1 cellular context compared by ENCODE assay signal in the genomic region with DNA sequence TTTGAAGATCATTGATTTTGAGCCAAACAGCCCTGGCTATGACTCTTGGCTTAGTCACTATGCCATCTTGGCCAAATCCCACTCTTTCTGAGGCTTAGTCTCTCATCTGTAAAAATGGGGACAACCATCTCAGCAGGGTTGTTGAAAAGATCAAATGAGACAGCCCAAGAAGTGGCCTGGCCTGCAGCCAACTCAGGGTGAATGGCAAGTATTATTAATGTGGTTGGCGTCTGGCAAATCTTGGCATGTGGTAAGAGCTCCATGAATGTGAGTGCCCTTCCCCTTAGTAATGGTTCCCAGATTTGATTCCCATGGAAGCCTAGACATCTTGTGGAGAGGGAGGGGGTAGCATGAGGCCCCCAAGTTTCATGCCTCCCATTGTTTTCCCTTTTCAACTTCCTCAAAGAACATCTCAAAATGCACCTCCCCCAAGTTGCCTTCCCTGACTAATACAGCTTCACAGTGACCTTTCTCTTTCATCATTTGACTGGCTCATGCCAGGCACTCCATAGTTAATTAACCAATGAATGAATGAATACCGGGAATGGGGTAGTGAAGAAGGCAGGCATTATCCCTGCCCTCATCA.
TF ChIP-seq lines count a peak whose summit lies in the region.

No MANE protein-coding gene starts in this region.

TF ChIP-seq in A549, 52 proteins besides CTCF, POLR2A, EP300 and RAD21 (continued from another document):
- TF ChIP-seq, protein P1, sequence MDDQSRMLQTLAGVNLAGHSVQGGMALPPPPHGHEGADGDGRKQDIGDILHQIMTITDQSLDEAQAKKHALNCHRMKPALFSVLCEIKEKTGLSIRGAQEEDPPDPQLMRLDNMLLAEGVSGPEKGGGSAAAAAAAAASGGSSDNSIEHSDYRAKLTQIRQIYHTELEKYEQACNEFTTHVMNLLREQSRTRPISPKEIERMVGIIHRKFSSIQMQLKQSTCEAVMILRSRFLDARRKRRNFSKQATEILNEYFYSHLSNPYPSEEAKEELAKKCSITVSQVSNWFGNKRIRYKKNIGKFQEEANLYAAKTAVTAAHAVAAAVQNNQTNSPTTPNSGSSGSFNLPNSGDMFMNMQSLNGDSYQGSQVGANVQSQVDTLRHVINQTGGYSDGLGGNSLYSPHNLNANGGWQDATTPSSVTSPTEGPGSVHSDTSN (IDR thresholded peaks at IDR 0.05): peak; percentile 71
- TF ChIP-seq HOXB5 (CRISPR knock-in tag; IDR thresholded peaks at IDR 0.05) (peak; percentile 91), ESRRA (IDR thresholded peaks at IDR 0.05; ENCODE audit: borderline replicate concordance, low read length) (no peak), EHF (CRISPR knock-in tag; IDR thresholded peaks at IDR 0.05) (peak; percentile 40; the same call in 1 of the 2 replicates), RNF2 (IDR thresholded peaks at IDR 0.05; ENCODE audit: borderline replicate concordance, low read depth) (no peak), RARB (CRISPR knock-in tag; IDR thresholded peaks at IDR 0.05) (peak; percentile 65; the same call in 1 of the 2 replicates), ZFP36 (IDR thresholded peaks at IDR 0.05; ENCODE audit: borderline replicate concordance, partially characterized antibody) (no peak), MYC (IDR thresholded peaks at IDR 0.05; ENCODE audit: borderline replicate concordance, low read length) (peak; percentile 16; the same call in 1 of the 2 replicates), HDAC2 (IDR thresholded peaks at IDR 0.05) (no peak), HOXA7 (CRISPR knock-in tag; IDR thresholded peaks at IDR 0.05) (0 out of 2 replicates have a peak, but pooled peaks have one; percentile 71), FOSB (CRISPR knock-in tag; IDR thresholded peaks at IDR 0.05) (no peak), FOXS1 (CRISPR knock-in tag; IDR thresholded peaks at IDR 0.05) (no peak), FOSL2 (IDR thresholded peaks at IDR 0.05) (peak; percentile 92), FOSL2 (CRISPR knock-in tag; IDR thresholded peaks at IDR 0.05) (peak; percentile 85), GATA3 (IDR thresholded peaks at IDR 0.05; ENCODE audit: borderline replicate concordance) (peak; percentile 97), MAFK (IDR thresholded peaks at IDR 0.05; ENCODE audit: partially characterized antibody) (peak; percentile 2), JUN (IDR thresholded peaks at IDR 0.05) (peak; percentile 96 to 98), EHMT2 (IDR thresholded peaks at IDR 0.05; ENCODE audit: low read depth) (no peak), ZNF302 (CRISPR knock-in tag; IDR thresholded peaks at IDR 0.05) (no peak), SMC3 (IDR thresholded peaks at IDR 0.05) (peak; percentile 60), CHD2 (IDR thresholded peaks at IDR 0.05; ENCODE audit: low read length, partially characterized antibody) (peak; percentile 14)
- TF ChIP-seq, protein P2, sequence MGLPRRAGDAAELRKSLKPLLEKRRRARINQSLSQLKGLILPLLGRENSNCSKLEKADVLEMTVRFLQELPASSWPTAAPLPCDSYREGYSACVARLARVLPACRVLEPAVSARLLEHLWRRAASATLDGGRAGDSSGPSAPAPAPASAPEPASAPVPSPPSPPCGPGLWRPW (IDR thresholded peaks at IDR 0.05): peak; percentile 53; the same call in 1 of the 2 replicates
- TF ChIP-seq, protein P3, sequence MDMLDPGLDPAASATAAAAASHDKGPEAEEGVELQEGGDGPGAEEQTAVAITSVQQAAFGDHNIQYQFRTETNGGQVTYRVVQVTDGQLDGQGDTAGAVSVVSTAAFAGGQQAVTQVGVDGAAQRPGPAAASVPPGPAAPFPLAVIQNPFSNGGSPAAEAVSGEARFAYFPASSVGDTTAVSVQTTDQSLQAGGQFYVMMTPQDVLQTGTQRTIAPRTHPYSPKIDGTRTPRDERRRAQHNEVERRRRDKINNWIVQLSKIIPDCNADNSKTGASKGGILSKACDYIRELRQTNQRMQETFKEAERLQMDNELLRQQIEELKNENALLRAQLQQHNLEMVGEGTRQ (IDR thresholded peaks at IDR 0.05): no peak
- TF ChIP-seq, protein P4, sequence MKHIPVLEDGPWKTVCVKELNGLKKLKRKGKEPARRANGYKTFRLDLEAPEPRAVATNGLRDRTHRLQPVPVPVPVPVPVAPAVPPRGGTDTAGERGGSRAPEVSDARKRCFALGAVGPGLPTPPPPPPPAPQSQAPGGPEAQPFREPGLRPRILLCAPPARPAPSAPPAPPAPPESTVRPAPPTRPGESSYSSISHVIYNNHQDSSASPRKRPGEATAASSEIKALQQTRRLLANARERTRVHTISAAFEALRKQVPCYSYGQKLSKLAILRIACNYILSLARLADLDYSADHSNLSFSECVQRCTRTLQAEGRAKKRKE (CRISPR knock-in tag; IDR thresholded peaks at IDR 0.05; ENCODE audit: low read depth): peak; percentile 49; the same call in 1 of the 2 replicates
- TF ChIP-seq, protein P5, sequence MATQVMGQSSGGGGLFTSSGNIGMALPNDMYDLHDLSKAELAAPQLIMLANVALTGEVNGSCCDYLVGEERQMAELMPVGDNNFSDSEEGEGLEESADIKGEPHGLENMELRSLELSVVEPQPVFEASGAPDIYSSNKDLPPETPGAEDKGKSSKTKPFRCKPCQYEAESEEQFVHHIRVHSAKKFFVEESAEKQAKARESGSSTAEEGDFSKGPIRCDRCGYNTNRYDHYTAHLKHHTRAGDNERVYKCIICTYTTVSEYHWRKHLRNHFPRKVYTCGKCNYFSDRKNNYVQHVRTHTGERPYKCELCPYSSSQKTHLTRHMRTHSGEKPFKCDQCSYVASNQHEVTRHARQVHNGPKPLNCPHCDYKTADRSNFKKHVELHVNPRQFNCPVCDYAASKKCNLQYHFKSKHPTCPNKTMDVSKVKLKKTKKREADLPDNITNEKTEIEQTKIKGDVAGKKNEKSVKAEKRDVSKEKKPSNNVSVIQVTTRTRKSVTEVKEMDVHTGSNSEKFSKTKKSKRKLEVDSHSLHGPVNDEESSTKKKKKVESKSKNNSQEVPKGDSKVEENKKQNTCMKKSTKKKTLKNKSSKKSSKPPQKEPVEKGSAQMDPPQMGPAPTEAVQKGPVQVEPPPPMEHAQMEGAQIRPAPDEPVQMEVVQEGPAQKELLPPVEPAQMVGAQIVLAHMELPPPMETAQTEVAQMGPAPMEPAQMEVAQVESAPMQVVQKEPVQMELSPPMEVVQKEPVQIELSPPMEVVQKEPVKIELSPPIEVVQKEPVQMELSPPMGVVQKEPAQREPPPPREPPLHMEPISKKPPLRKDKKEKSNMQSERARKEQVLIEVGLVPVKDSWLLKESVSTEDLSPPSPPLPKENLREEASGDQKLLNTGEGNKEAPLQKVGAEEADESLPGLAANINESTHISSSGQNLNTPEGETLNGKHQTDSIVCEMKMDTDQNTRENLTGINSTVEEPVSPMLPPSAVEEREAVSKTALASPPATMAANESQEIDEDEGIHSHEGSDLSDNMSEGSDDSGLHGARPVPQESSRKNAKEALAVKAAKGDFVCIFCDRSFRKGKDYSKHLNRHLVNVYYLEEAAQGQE (IDR thresholded peaks at IDR 0.05): no peak
- TF ChIP-seq, protein P6, sequence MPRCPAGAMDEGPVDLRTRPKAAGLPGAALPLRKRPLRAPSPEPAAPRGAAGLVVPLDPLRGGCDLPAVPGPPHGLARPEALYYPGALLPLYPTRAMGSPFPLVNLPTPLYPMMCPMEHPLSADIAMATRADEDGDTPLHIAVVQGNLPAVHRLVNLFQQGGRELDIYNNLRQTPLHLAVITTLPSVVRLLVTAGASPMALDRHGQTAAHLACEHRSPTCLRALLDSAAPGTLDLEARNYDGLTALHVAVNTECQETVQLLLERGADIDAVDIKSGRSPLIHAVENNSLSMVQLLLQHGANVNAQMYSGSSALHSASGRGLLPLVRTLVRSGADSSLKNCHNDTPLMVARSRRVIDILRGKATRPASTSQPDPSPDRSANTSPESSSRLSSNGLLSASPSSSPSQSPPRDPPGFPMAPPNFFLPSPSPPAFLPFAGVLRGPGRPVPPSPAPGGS (IDR thresholded peaks at IDR 0.05): peak; percentile 84; the same call in 2 of the 3 replicates
- TF ChIP-seq, protein P7, sequence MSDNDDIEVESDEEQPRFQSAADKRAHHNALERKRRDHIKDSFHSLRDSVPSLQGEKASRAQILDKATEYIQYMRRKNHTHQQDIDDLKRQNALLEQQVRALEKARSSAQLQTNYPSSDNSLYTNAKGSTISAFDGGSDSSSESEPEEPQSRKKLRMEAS (IDR thresholded peaks at IDR 0.05): peak; percentile 88
- TF ChIP-seq, protein P8, sequence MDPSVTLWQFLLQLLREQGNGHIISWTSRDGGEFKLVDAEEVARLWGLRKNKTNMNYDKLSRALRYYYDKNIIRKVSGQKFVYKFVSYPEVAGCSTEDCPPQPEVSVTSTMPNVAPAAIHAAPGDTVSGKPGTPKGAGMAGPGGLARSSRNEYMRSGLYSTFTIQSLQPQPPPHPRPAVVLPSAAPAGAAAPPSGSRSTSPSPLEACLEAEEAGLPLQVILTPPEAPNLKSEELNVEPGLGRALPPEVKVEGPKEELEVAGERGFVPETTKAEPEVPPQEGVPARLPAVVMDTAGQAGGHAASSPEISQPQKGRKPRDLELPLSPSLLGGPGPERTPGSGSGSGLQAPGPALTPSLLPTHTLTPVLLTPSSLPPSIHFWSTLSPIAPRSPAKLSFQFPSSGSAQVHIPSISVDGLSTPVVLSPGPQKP (IDR thresholded peaks at IDR 0.05; ENCODE audit: low read depth, low read length): no peak
TF ChIP-seq in A549: peak in this region for 19.
